28 cellular contexts compared by ENCODE assay signal in genomic region chr1:6441586-6441985, GRCh38. TPM values are rescaled to one million over a fixed set of nuclear protein-coding genes. Genes with fewer than 3 reads are reported as not detected.
"Had no signal": no experiment of that assay in that cellular context is flagged by ENCODE, and none has a peak within 500 bp of the region (broad histone marks: within the 10 kb centered on the region; RNA-seq: fewer than 3 reads in every experiment).

No MANE protein-coding gene starts in this region.

- H3K4me3 ChIP-seq: SK-N-MC had no signal

- DNase-seq: activated CD4-positive, alpha-beta memory T cell treated with anti-CD3 and anti-CD28 coated beads for 36 hours; activated CD4-positive, alpha-beta T cell treated with anti-CD3 and anti-CD28 coated beads, Interleukin-2, amount 10 ng/mL, durations not matched to agents 7 days and 5 days; activated CD4-positive, CD25-positive, alpha-beta regulatory T cell; activated CD8-positive, alpha-beta memory T cell treated with anti-CD3 and anti-CD28 coated beads for 24 hours; activated gamma-delta T cell; activated naive CD4-positive, alpha-beta T cell treated with anti-CD3 and anti-CD28 coated beads, Interleukin-2, amount 50 U/mL, for 16 hours; activated naive CD8-positive, alpha-beta T cell treated with anti-CD3 and anti-CD28 coated beads, Interleukin-2, amount 10 ng/mL, durations not matched to agents 7 days and 5 days; activated T-cell treated with anti-CD3 and anti-CD28 coated beads, Interleukin-2, amount 50 U/mL, for 4 hours; aorta; caudate nucleus; MM.1S; NCI-H1105; NCI-H1436; NCI-H1694 treated with DMSO at 0.1 percent for 48 hours; NCI-H2029 treated with DMSO at 0.1 percent for 48 hours; NCI-H510A; NCI-H526 treated with DMSO at 0.1 percent for 48 hours; NCI-H82; RPMI8226; T-cell; T-helper 2 cell; T1000 had no signal

- H3K4me3 Mint-ChIP-seq: activated CD4-positive, alpha-beta memory T cell treated with anti-CD3 and anti-CD28 coated beads for 36 hours; activated CD4-positive, alpha-beta T cell treated with anti-CD3 and anti-CD28 coated beads, Interleukin-2, amount 10 ng/mL, durations not matched to agents 7 days and 5 days had no signal

- H3K27ac Mint-ChIP-seq: activated CD4-positive, alpha-beta memory T cell treated with anti-CD3 and anti-CD28 coated beads for 36 hours; activated CD4-positive, alpha-beta T cell treated with anti-CD3 and anti-CD28 coated beads, Interleukin-2, amount 10 ng/mL, durations not matched to agents 7 days and 5 days; activated naive CD8-positive, alpha-beta T cell treated with anti-CD3 and anti-CD28 coated beads, Interleukin-2, amount 10 ng/mL, durations not matched to agents 7 days and 5 days; T-cell had no signal

- H3K9me3 Mint-ChIP-seq: activated CD4-positive, alpha-beta memory T cell treated with anti-CD3 and anti-CD28 coated beads for 36 hours; activated CD4-positive, alpha-beta T cell treated with anti-CD3 and anti-CD28 coated beads, Interleukin-2, amount 10 ng/mL, durations not matched to agents 7 days and 5 days; activated naive CD8-positive, alpha-beta T cell treated with anti-CD3 and anti-CD28 coated beads, Interleukin-2, amount 10 ng/mL, durations not matched to agents 7 days and 5 days; activated T-cell treated with anti-CD3 and anti-CD28 coated beads, Interleukin-2, amount 50 U/mL, for 4 hours; T-cell had no signal

- H3K36me3 Mint-ChIP-seq: activated CD4-positive, alpha-beta memory T cell treated with anti-CD3 and anti-CD28 coated beads for 36 hours; activated naive CD8-positive, alpha-beta T cell treated with anti-CD3 and anti-CD28 coated beads, Interleukin-2, amount 10 ng/mL, durations not matched to agents 7 days and 5 days; T-cell had no signal

- H3K36me3 ChIP-seq: breast epithelium had no signal

- H3K27ac ChIP-seq: breast epithelium, SK-N-MC had no signal

- ATAC-seq: activated T-cell treated with anti-CD3 and anti-CD28 coated beads, Interleukin-2, amount 50 U/mL, for 4 hours; Panc1; Right ventricle myocardium inferior; T-cell had no signal

- FAIRE-seq: TTC549 had no signal

- H3K9me3 ChIP-seq: breast epithelium had no signal

- H3K4me1 ChIP-seq: breast epithelium had no signal

RNA-seq across cellular contexts. Expression of gene ESPN, which starts 17.0 kb away (rescaled TPM):
- total RNA-seq: OCI-LY7 had no signal

RNA-seq across cellular contexts. Expression of gene HES2, which starts 21.9 kb away (rescaled TPM):
- total RNA-seq: activated T-cell treated with anti-CD3 and anti-CD28 coated beads, Interleukin-2, amount 50 U/mL, for 4 hours; OCI-LY7; Right ventricle myocardium inferior had no signal
